Comparison of ENCODE assay signal across 19 cellular contexts in genomic region chr4:171117457-171117856, GRCh38.
"Had no signal": no experiment of that assay in that cellular context is flagged by ENCODE, and none has a peak within 500 bp of the region (broad histone marks: within the 10 kb centered on the region; RNA-seq: fewer than 3 reads in every experiment).

No MANE protein-coding gene starts in this region.

- H3K4me1 ChIP-seq: ascending aorta, left lung, spleen, testis, uterus had no signal

- H3K36me3 ChIP-seq: ascending aorta, left lung, spleen, uterus had no signal

- H3K4me3 ChIP-seq: ascending aorta, left lung, lung, spleen, testis, uterus had no signal

- DNase-seq: activated CD4-positive, alpha-beta T cell treated with anti-CD3 and anti-CD28 coated beads for 4 hours; activated CD4-positive, alpha-beta T cell treated with anti-CD3 and anti-CD28 coated beads, Interleukin-2, amount 50 U/mL, for 48 hours; activated CD4-positive, CD25-positive, alpha-beta regulatory T cell; activated gamma-delta T cell treated with Interleukin-2 at 50 U/mL for 16 hours; cortex of kidney; endodermal cell; kidney; left lung; midbrain; natural killer cell; retina; spleen; stimulated activated CD4-positive, alpha-beta T cell treated with anti-CD3 and anti-CD28 coated beads, Interleukin-4, amount 100 ng/mL, for 1 hour; stimulated activated naive CD4-positive, alpha-beta T cell; T-helper 17 cell; testis; uterus had no signal

- ATAC-seq: left lung, natural killer cell, T-helper 17 cell had no signal

- H3K27ac ChIP-seq: ascending aorta, left lung, spleen, testis, uterus had no signal

- H3K9me3 ChIP-seq: testis, uterus had no signal

- H3K27me3 ChIP-seq: ascending aorta, left lung, spleen, testis, uterus had no signal
